In the genomic region with DNA sequence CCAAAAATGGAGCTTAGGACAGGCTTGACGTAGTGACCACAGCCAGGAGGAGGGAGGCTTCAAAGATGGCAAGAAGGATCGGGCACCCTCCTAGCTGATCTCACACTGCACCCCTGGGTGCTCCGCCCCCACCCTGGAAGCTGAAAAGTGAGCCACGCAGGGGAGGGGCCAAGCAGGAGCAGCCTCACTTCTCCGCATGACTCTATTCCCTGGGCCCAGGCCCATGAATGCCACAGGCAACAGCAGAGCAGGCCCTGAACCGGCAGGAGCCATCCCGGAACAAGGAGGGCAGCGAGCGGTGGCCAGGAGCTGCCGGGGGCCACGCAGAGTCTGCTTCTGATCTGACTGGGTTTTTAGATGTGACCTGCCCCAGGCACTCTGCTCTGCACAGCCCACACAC, we compare ENCODE assay signal across 1 cellular context.
TF ChIP-seq lines count a peak whose summit lies in the region.

No MANE protein-coding gene starts in this region.

TF ChIP-seq in SK-N-SH, 30 proteins besides CTCF, POLR2A, EP300 and RAD21 (continued from another document):
- no peak for TF ChIP-seq EZH2phosphoT487 (IDR thresholded peaks at IDR 0.05; ENCODE audit: borderline replicate concordance, low read depth)
- TF ChIP-seq POLR2AphosphoS5 (IDR thresholded peaks at IDR 0.05; ENCODE audit: low read depth, low read length) = no peak
- TF ChIP-seq YY1 (IDR thresholded peaks at IDR 0.05; ENCODE audit: low read depth) = no peak
- TF ChIP-seq JUND (IDR thresholded peaks at IDR 0.05) = no peak
- no peak for TF ChIP-seq RCOR1 (IDR thresholded peaks at IDR 0.05; ENCODE audit: low read length)
- TF ChIP-seq NRF1 (IDR thresholded peaks at IDR 0.05; ENCODE audit: low read depth, low read length) = no peak
- TF ChIP-seq SIN3A (IDR thresholded peaks at IDR 0.05; ENCODE audit: borderline replicate concordance, low read depth, low read length) = no peak
- TF ChIP-seq TCF12 (IDR thresholded peaks at IDR 0.05) = no peak
- TF ChIP-seq GATA2 (CRISPR knock-in tag; IDR thresholded peaks at IDR 0.05) = no peak
- TF ChIP-seq REST (IDR thresholded peaks at IDR 0.05; ENCODE audit: low read depth, low read length) = no peak
- no peak for TF ChIP-seq ZBTB33 (IDR thresholded peaks at IDR 0.05; ENCODE audit: borderline replicate concordance, low read depth)
- no peak for TF ChIP-seq MEF2A (IDR thresholded peaks at IDR 0.05; ENCODE audit: borderline replicate concordance, low read depth)
- no peak for TF ChIP-seq RXRA (IDR thresholded peaks at IDR 0.05; ENCODE audit: borderline replicate concordance, low read depth)
- no peak for TF ChIP-seq SMC3 (IDR thresholded peaks at IDR 0.05; ENCODE audit: low read depth, low read length)
- no peak for TF ChIP-seq CHD2 (IDR thresholded peaks at IDR 0.05; ENCODE audit: low read length, partially characterized antibody)
- TF ChIP-seq FOXJ3 (CRISPR knock-in tag; IDR thresholded peaks at IDR 0.05) = no peak
